ENCODE assay signal across 1 cellular context in the genomic region with DNA sequence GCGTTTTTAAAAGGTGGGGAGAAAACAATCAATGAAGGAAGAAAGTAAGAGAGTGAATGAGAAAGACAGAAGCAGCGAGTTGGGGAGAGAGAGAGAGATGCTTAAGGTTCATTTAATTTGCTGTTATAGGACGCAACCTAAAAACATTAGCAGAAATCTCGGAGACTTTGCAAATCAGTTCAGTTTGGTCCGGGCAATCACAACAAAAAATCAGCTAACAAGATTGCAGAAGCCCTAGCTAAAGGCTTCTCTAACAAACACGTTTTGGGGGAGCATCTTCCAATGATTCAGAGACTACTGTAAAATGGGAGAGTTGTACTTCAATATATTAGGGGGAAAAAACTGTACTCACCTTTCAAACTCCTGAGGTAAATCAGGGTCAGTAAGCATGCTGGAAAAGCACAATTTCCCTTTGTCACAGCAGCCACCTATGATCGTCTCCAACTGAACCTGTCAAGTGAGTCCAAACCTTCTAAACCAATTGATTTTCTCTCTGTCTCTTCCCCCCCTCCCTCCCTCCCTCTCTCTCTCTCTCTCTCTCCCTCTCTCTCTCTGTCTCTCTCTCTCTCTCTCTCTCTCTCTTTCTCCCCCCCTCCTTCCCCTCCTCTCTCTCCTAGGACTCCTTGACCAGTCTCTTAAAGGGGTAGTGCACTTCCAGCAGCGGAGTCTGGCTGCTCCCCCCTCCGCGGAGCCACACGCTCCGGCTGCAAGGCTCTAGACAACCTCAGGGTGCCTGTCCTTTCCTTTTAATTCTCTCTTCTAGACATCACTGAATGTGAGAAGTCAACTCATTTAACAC.
TF ChIP-seq lines count a peak whose summit lies in the region.

SOX5 (minus strand) TSS at position 459 of the 799 bp plus-strand sequence; CDS start at position 390, 69 bp downstream.

TF ChIP-seq in HepG2, 621 proteins besides CTCF, POLR2A, EP300 and RAD21 (continued from another document and continues in another):
- TF ChIP-seq HBP1 (CRISPR knock-in tag; IDR thresholded peaks at IDR 0.05; ENCODE audit: low read depth) (0 out of 2 replicates have a peak, but pooled peaks have one; percentile 57), RBFOX2 (IDR thresholded peaks at IDR 0.05; ENCODE audit: low read depth, low read length) (peak; percentile 83), THAP11 (CRISPR knock-in tag; IDR thresholded peaks at IDR 0.05) (0 out of 2 replicates have a peak, but pooled peaks have one; percentile 9), MAZ (IDR thresholded peaks at IDR 0.05; ENCODE audit: borderline replicate concordance, low read depth, low read length) (peak; percentile 52; the same call in 1 of the 2 replicates), MAZ (CRISPR knock-in tag; IDR thresholded peaks at IDR 0.05; ENCODE audit: low read depth) (no peak), ZFP91 (CRISPR knock-in tag; IDR thresholded peaks at IDR 0.05; ENCODE audit: borderline replicate concordance) (peak; percentile 99), RFX3 (CRISPR knock-in tag; IDR thresholded peaks at IDR 0.05) (no peak), KMT2B (CRISPR knock-in tag; IDR thresholded peaks at IDR 0.05) (peak; percentile 28; the same call in 1 of the 2 replicates), PREB (CRISPR knock-in tag; IDR thresholded peaks at IDR 0.05) (no peak), ZNF740 (CRISPR knock-in tag; IDR thresholded peaks at IDR 0.05) (peak; percentile 76; the same call in 1 of the 2 replicates), SNAPC2 (CRISPR knock-in tag; IDR thresholded peaks at IDR 0.05) (no peak), ZEB1 (IDR thresholded peaks at IDR 0.05; ENCODE audit: insufficient replicate concordance, low read depth) (no peak), RFX5 (IDR thresholded peaks at IDR 0.05; ENCODE audit: low read depth, low read length) (no peak), SIN3B (IDR thresholded peaks at IDR 0.05; ENCODE audit: low read length) (no peak), ZNF749 (CRISPR knock-in tag; IDR thresholded peaks at IDR 0.05; ENCODE audit: borderline replicate concordance) (no peak), SAP130 (CRISPR knock-in tag; IDR thresholded peaks at IDR 0.05; ENCODE audit: low read depth) (peak; percentile 74; the same call in 1 of the 2 replicates), KMT2A (CRISPR knock-in tag; IDR thresholded peaks at IDR 0.05) (no peak; the same call in 1 of the 2 replicates), ZNF230 (CRISPR knock-in tag; IDR thresholded peaks at IDR 0.05) (no peak), HNF4G (IDR thresholded peaks at IDR 0.05; ENCODE audit: borderline replicate concordance, low read depth, low read length) (peak; percentile 31; the same call in 1 of the 2 replicates), HNF4G (CRISPR knock-in tag; IDR thresholded peaks at IDR 0.05; ENCODE audit: borderline replicate concordance, low read depth) (no peak), ZMYM4 (CRISPR knock-in tag; IDR thresholded peaks at IDR 0.05) (peak; percentile 53), TBX2 (CRISPR knock-in tag; IDR thresholded peaks at IDR 0.05; ENCODE audit: borderline replicate concordance) (0 out of 2 replicates have a peak, but pooled peaks have one; percentile 14), HNF4A (CRISPR knock-in tag; IDR thresholded peaks at IDR 0.05) (0 out of 2 replicates have a peak, but pooled peaks have one; percentile 23), KLF13 (CRISPR knock-in tag; IDR thresholded peaks at IDR 0.05) (no peak), ZNF775 (CRISPR knock-in tag; IDR thresholded peaks at IDR 0.05; ENCODE audit: borderline replicate concordance) (peak; percentile 22; the same call in 1 of the 2 replicates), TEAD3 (CRISPR knock-in tag; optimal IDR thresholded peaks at IDR 0.05; ENCODE audit: borderline replicate concordance) (peak; percentile 9), RBM22 (optimal IDR thresholded peaks at IDR 0.05; ENCODE audit: low read length) (peak; percentile 38), U2AF2 (IDR thresholded peaks at IDR 0.05; ENCODE audit: low read depth, low read length) (no peak), FOXK1 (CRISPR knock-in tag; IDR thresholded peaks at IDR 0.05; ENCODE audit: borderline replicate concordance, low read depth) (no peak), SMAD3 (CRISPR knock-in tag; IDR thresholded peaks at IDR 0.05) (no peak), ZNF816 (CRISPR knock-in tag; IDR thresholded peaks at IDR 0.05; ENCODE audit: borderline replicate concordance) (no peak)
- TF ChIP-seq, protein P1, sequence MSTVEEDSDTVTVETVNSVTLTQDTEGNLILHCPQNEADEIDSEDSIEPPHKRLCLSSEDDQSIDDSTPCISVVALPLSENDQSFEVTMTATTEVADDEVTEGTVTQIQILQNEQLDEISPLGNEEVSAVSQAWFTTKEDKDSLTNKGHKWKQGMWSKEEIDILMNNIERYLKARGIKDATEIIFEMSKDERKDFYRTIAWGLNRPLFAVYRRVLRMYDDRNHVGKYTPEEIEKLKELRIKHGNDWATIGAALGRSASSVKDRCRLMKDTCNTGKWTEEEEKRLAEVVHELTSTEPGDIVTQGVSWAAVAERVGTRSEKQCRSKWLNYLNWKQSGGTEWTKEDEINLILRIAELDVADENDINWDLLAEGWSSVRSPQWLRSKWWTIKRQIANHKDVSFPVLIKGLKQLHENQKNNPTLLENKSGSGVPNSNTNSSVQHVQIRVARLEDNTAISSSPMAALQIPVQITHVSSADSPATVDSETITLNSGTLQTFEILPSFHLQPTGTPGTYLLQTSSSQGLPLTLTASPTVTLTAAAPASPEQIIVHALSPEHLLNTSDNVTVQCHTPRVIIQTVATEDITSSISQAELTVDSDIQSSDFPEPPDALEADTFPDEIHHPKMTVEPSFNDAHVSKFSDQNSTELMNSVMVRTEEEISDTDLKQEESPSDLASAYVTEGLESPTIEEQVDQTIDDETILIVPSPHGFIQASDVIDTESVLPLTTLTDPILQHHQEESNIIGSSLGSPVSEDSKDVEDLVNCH (CRISPR knock-in tag; IDR thresholded peaks at IDR 0.05) = no peak
- TF ChIP-seq, protein P2, sequence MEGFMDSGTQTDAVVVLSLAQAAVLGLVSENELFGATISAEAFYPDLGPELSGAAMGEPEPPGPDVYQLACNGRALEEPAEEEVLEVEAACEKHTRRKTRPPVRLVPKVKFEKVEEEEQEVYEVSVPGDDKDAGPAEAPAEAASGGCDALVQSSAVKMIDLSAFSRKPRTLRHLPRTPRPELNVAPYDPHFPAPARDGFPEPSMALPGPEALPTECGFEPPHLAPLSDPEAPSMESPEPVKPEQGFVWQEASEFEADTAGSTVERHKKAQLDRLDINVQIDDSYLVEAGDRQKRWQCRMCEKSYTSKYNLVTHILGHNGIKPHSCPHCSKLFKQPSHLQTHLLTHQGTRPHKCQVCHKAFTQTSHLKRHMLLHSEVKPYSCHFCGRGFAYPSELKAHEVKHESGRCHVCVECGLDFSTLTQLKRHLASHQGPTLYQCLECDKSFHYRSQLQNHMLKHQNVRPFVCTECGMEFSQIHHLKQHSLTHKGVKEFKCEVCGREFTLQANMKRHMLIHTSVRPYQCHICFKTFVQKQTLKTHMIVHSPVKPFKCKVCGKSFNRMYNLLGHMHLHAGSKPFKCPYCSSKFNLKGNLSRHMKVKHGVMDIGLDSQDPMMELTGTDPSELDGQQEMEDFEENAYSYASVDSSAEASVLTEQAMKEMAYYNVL (CRISPR knock-in tag; IDR thresholded peaks at IDR 0.05; ENCODE audit: borderline replicate concordance) = peak; percentile 99
- TF ChIP-seq, protein P3, sequence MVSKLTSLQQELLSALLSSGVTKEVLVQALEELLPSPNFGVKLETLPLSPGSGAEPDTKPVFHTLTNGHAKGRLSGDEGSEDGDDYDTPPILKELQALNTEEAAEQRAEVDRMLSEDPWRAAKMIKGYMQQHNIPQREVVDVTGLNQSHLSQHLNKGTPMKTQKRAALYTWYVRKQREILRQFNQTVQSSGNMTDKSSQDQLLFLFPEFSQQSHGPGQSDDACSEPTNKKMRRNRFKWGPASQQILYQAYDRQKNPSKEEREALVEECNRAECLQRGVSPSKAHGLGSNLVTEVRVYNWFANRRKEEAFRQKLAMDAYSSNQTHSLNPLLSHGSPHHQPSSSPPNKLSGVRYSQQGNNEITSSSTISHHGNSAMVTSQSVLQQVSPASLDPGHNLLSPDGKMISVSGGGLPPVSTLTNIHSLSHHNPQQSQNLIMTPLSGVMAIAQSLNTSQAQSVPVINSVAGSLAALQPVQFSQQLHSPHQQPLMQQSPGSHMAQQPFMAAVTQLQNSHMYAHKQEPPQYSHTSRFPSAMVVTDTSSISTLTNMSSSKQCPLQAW (CRISPR knock-in tag; IDR thresholded peaks at IDR 0.05) = no peak
- TF ChIP-seq, protein P4, sequence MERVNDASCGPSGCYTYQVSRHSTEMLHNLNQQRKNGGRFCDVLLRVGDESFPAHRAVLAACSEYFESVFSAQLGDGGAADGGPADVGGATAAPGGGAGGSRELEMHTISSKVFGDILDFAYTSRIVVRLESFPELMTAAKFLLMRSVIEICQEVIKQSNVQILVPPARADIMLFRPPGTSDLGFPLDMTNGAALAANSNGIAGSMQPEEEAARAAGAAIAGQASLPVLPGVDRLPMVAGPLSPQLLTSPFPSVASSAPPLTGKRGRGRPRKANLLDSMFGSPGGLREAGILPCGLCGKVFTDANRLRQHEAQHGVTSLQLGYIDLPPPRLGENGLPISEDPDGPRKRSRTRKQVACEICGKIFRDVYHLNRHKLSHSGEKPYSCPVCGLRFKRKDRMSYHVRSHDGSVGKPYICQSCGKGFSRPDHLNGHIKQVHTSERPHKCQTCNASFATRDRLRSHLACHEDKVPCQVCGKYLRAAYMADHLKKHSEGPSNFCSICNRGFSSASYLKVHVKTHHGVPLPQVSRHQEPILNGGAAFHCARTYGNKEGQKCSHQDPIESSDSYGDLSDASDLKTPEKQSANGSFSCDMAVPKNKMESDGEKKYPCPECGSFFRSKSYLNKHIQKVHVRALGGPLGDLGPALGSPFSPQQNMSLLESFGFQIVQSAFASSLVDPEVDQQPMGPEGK (CRISPR knock-in tag; IDR thresholded peaks at IDR 0.05) = peak; percentile 44
- TF ChIP-seq, protein P5, sequence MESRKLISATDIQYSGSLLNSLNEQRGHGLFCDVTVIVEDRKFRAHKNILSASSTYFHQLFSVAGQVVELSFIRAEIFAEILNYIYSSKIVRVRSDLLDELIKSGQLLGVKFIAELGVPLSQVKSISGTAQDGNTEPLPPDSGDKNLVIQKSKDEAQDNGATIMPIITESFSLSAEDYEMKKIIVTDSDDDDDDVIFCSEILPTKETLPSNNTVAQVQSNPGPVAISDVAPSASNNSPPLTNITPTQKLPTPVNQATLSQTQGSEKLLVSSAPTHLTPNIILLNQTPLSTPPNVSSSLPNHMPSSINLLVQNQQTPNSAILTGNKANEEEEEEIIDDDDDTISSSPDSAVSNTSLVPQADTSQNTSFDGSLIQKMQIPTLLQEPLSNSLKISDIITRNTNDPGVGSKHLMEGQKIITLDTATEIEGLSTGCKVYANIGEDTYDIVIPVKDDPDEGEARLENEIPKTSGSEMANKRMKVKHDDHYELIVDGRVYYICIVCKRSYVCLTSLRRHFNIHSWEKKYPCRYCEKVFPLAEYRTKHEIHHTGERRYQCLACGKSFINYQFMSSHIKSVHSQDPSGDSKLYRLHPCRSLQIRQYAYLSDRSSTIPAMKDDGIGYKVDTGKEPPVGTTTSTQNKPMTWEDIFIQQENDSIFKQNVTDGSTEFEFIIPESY (CRISPR knock-in tag; IDR thresholded peaks at IDR 0.05) = no peak
- TF ChIP-seq, protein P6, sequence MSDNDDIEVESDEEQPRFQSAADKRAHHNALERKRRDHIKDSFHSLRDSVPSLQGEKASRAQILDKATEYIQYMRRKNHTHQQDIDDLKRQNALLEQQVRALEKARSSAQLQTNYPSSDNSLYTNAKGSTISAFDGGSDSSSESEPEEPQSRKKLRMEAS (IDR thresholded peaks at IDR 0.05) = 0 out of 2 replicates have a peak, but pooled peaks have one; percentile 16
- TF ChIP-seq, protein P7, sequence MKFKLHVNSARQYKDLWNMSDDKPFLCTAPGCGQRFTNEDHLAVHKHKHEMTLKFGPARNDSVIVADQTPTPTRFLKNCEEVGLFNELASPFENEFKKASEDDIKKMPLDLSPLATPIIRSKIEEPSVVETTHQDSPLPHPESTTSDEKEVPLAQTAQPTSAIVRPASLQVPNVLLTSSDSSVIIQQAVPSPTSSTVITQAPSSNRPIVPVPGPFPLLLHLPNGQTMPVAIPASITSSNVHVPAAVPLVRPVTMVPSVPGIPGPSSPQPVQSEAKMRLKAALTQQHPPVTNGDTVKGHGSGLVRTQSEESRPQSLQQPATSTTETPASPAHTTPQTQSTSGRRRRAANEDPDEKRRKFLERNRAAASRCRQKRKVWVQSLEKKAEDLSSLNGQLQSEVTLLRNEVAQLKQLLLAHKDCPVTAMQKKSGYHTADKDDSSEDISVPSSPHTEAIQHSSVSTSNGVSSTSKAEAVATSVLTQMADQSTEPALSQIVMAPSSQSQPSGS (CRISPR knock-in tag; IDR thresholded peaks at IDR 0.05) = 0 out of 2 replicates have a peak, but pooled peaks have one; percentile 11
